11 cellular contexts compared by ENCODE assay signal in genomic region chr9:6938447-6938846, GRCh38.
DNase-seq lines count a peak whose midpoint lies in the region; ATAC-seq and TF ChIP-seq lines count a peak whose summit lies in the region.
"Had no signal": no experiment of that assay in that cellular context is flagged by ENCODE, and none has a peak within 500 bp of the region (broad histone marks: within the 10 kb centered on the region; RNA-seq: fewer than 3 reads in every experiment).

No MANE protein-coding gene starts in this region.

- no peaks in the 10 kb centered on the region for H3K36me3 ChIP-seq in PC-3 (ENCODE audit: low read depth, low read length)
- no peaks in the 10 kb centered on the region for H3K36me3 ChIP-seq in fibroblast of lung (ENCODE audit: control insufficient read depth, insufficient read depth, low read length)
- no peaks in the 10 kb centered on the region for H3K36me3 ChIP-seq in upper lobe of right lung
- H3K36me3 ChIP-seq: prostate gland had no signal

- H3K4me1 Mint-ChIP-seq in activated T-helper 2 cell treated with anti-CD3 and anti-CD28 coated beads, Interferon-gamma antibody, Interleukin-2, Interleukin-4, amounts not matched to agents 10 μg/mL and 5 μg/mL and 100 μg/mL, durations not matched to agents 14 hours and 24 hours and 36 hours (ENCODE audit: low read depth) = peaks cover 2% of the 10 kb centered on the region

- no peaks in the 10 kb centered on the region for H3K27me3 Mint-ChIP-seq in activated T-helper 2 cell treated with anti-CD3 and anti-CD28 coated beads, Interferon-gamma antibody, Interleukin-2, Interleukin-4, amounts not matched to agents 10 μg/mL and 5 μg/mL and 100 μg/mL, durations not matched to agents 14 hours and 24 hours and 36 hours (ENCODE audit: low read depth)
- H3K27me3 Mint-ChIP-seq: dendritic cell treated with granulocyte-macrophage colony-stimulating factor and Interleukin-4, amounts not matched to agents 40 ng/mL and 50 ng/mL, for 4 days had no signal

- H3K27me3 ChIP-seq in PC-3 (ENCODE audit: low read length) (no peaks in the 10 kb centered on the region), fibroblast of lung (ENCODE audit: control insufficient read depth, insufficient read depth, low read length) (no peaks in the 10 kb centered on the region), upper lobe of right lung (no peaks in the 10 kb centered on the region)

- intact Hi-C loops in PC-3 (cut with micrococcal nuclease) = no loop called here
- intact Hi-C loops in activated T-helper 2 cell treated with anti-CD3 and anti-CD28 coated beads, Interferon-gamma antibody, Interleukin-2, Interleukin-4, amounts not matched to agents 10 μg/mL and 5 μg/mL and 100 μg/mL, durations not matched to agents 14 hours and 24 hours and 36 hours (cut with micrococcal nuclease) = no loop called here
- intact Hi-C loops in upper lobe of right lung (cut with DNase I) = no loop called here

- peaks cover 11% of the 10 kb centered on the region for H3K36me3 Mint-ChIP-seq in activated T-helper 2 cell treated with anti-CD3 and anti-CD28 coated beads, Interferon-gamma antibody, Interleukin-2, Interleukin-4, amounts not matched to agents 10 μg/mL and 5 μg/mL and 100 μg/mL, durations not matched to agents 14 hours and 24 hours and 36 hours (ENCODE audit: low read depth)

- ATAC-seq in PC-3 (peak; percentile 74), HG03520 (IDR thresholded peaks at IDR 0.05; ENCODE audit: unreplicated experiment) (no peak), upper lobe of right lung (no peak)

- H3K9me2 ChIP-seq in PC-3 (replicated peaks; ENCODE audit: low read length) = no peaks in the 10 kb centered on the region

- CTCF ChIA-PET in PC-3 (lab: Charles Lee) = interaction anchor here (1.0 kb wide), 1 partner anchor 29 kb away, joined by 3 read pairs; no protein-coding TSS in a partner anchor

- H3K4me1 ChIP-seq in PC-3 (ENCODE audit: insufficient read depth, low read length) (peaks cover 18% of the 10 kb centered on the region), fibroblast of lung (ENCODE audit: control insufficient read depth, extremely low read depth, insufficient read depth, low read length) (peaks cover 9% of the 10 kb centered on the region), upper lobe of right lung (no peaks in the 10 kb centered on the region)
- H3K4me1 ChIP-seq: prostate gland had no signal

- TF ChIP-seq CTCF in PC-3 (conservative IDR thresholded peaks at IDR 0.05; ENCODE audit: low read depth, low read length) = no peak
- no peak for TF ChIP-seq CTCF in fibroblast of lung (conservative IDR thresholded peaks at IDR 0.05 in 1 of 2, IDR thresholded peaks at IDR 0.05 in 1 of 2; ENCODE audit: low read depth in 1 of 2, low read length in 2 of 2)
- TF ChIP-seq CTCF in upper lobe of right lung (IDR thresholded peaks at IDR 0.05) = no peak

- H3K9me3 ChIP-seq in PC-3 (ENCODE audit: low read length) = no peaks in the 10 kb centered on the region
- no peaks in the 10 kb centered on the region for H3K9me3 ChIP-seq in fibroblast of lung (ENCODE audit: control insufficient read depth, insufficient read depth, low read depth, low read length)
- H3K9me3 ChIP-seq in upper lobe of right lung = no peaks in the 10 kb centered on the region
- H3K9me3 ChIP-seq: prostate gland had no signal

- H4K20me1 ChIP-seq in PC-3 (ENCODE audit: low read length) = no peaks in the 10 kb centered on the region
- H4K20me1 ChIP-seq in fibroblast of lung (ENCODE audit: control insufficient read depth, extremely low read depth, insufficient read depth, low read length) = no peaks in the 10 kb centered on the region

- H3K27ac ChIP-seq in PC-3 (ENCODE audit: low read length) (peak overlapping the region; percentile 20; the same call in 1 of the 2 replicates), fibroblast of lung (ENCODE audit: insufficient read depth, low read length) (no peak overlapping the region), upper lobe of right lung (no peak overlapping the region)
- H3K27ac ChIP-seq: prostate gland had no signal

- no peaks in the 10 kb centered on the region for H3F3A ChIP-seq in PC-3 (ENCODE audit: low read length, unreplicated experiment)

- H3K4me3 ChIP-seq in PC-3 (ENCODE audit: low read length) = no peak overlapping the region
- H3K4me3 ChIP-seq in fibroblast of lung (replicated peaks in 1 of 4; ENCODE audit: control extremely low read depth in 1 of 4, insufficient read depth in 1 of 4, low read depth in 3 of 4, low read length in 4 of 4) = peak overlapping the region in 1 of 4 experiments; percentile 5
- H3K4me3 ChIP-seq in upper lobe of right lung = no peak overlapping the region
- H3K4me3 ChIP-seq: prostate gland had no signal

- BruUV-seq in PC-3 (replicated peaks; lab: Mats Ljungman, UMichigan) = no TSS peak

- H3K79me2 ChIP-seq in PC-3 (ENCODE audit: low read length) = no peaks in the 10 kb centered on the region
- H3K79me2 ChIP-seq in fibroblast of lung (ENCODE audit: control insufficient read depth, insufficient read depth, low read length) = no peaks in the 10 kb centered on the region

- DNase-seq in GM04503 (ENCODE audit: low read depth) (peak; percentile 95), PC-3 (peak; percentile 74), fibroblast of lung (ENCODE audit: low read depth in 2 of 2) (peak; percentile 95 to 97), pons (ENCODE audit: low spot score) (peak; percentile 37), upper lobe of right lung (no peak), COR-L47 (lab: John Stamatoyannopoulos, UW) (no peak)
- no peak for DNase-seq in activated T-helper 2 cell treated with anti-CD3 and anti-CD28 coated beads, Interferon-gamma antibody, Interleukin-2, Interleukin-4, amounts not matched to agents 10 μg/mL and 5 μg/mL and 100 μg/mL, durations not matched to agents 14 hours and 24 hours and 36 hours (ENCODE audit: low spot score)
- DNase-seq: activated CD8-positive, alpha-beta memory T cell treated with anti-CD3 and anti-CD28 coated beads, Interleukin-2, amount 50 U/mL, for 4 hours had no signal

- H3K27ac Mint-ChIP-seq in activated T-helper 2 cell treated with anti-CD3 and anti-CD28 coated beads, Interferon-gamma antibody, Interleukin-2, Interleukin-4, amounts not matched to agents 10 μg/mL and 5 μg/mL and 100 μg/mL, durations not matched to agents 14 hours and 24 hours and 36 hours = no peak overlapping the region
- H3K27ac Mint-ChIP-seq: dendritic cell treated with granulocyte-macrophage colony-stimulating factor and Interleukin-4, amounts not matched to agents 40 ng/mL and 50 ng/mL, for 4 days had no signal

- H3K4me2 ChIP-seq in PC-3 (ENCODE audit: low read length) (peak overlapping the region; percentile 22), fibroblast of lung (ENCODE audit: extremely low read depth, insufficient read depth, low read length) (peak overlapping the region; percentile 71)

- H2AFZ ChIP-seq in PC-3 (ENCODE audit: low read length) (no peak overlapping the region), fibroblast of lung (ENCODE audit: low read length) (no peak overlapping the region)

- H3K9ac ChIP-seq in PC-3 (ENCODE audit: low read length) (no peak overlapping the region), fibroblast of lung (ENCODE audit: insufficient read depth, low read length) (no peak overlapping the region)

- no peaks in the 10 kb centered on the region for H3K9me3 Mint-ChIP-seq in activated T-helper 2 cell treated with anti-CD3 and anti-CD28 coated beads, Interferon-gamma antibody, Interleukin-2, Interleukin-4, amounts not matched to agents 10 μg/mL and 5 μg/mL and 100 μg/mL, durations not matched to agents 14 hours and 24 hours and 36 hours
- H3K9me3 Mint-ChIP-seq: dendritic cell treated with granulocyte-macrophage colony-stimulating factor and Interleukin-4, amounts not matched to agents 40 ng/mL and 50 ng/mL, for 4 days had no signal

- H3K4me3 Mint-ChIP-seq in activated T-helper 2 cell treated with anti-CD3 and anti-CD28 coated beads, Interferon-gamma antibody, Interleukin-2, Interleukin-4, amounts not matched to agents 10 μg/mL and 5 μg/mL and 100 μg/mL, durations not matched to agents 14 hours and 24 hours and 36 hours (ENCODE audit: low read depth) = no peak overlapping the region
- H3K4me3 Mint-ChIP-seq: dendritic cell treated with granulocyte-macrophage colony-stimulating factor and Interleukin-4, amounts not matched to agents 40 ng/mL and 50 ng/mL, for 4 days had no signal

- POLR2A ChIA-PET in PC-3 (lab: Charles Lee; ENCODE audit: unreplicated experiment) = no interaction called here

Comparison
In these comparisons a context has a peak if more than half of its experiments do, and no peak if none do; other contexts are left out.
1. DNase-seq: peak in GM04503 (single experiment), PC-3 (single experiment), fibroblast of lung (2 of 2) and pons (single experiment); none in activated T-helper 2 cell treated with anti-CD3 and anti-CD28 coated beads, Interferon-gamma antibody, Interleukin-2, Interleukin-4, amounts not matched to agents 10 μg/mL and 5 μg/mL and 100 μg/mL, durations not matched to agents 14 hours and 24 hours and 36 hours (single experiment), upper lobe of right lung (single experiment) and COR-L47 (single experiment).